ENCODE assay signal across 10 cellular contexts in the genomic region with DNA sequence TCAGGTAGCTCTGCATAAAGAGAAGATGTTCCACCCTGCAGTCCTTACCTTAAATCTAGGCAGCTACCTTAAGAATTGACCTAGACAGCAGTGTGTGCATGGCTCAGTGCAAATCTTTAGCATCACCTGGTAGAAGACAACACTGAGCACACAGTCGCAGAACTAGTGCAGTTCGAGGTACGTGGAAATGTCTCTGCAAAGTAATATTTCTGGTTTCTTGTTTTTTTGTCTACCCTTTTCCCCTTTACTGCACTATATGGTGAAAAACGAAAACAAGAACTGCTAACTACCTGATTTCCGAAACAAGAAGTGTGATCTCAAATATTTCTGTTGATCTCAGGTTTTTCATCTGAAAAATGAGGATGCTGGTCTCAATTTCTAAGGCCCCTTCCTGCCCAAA.
DNase-seq lines count a peak whose midpoint lies in the region; ATAC-seq and TF ChIP-seq lines count a peak whose summit lies in the region.
"Had no signal": no experiment of that assay in that cellular context is flagged by ENCODE, and none has a peak within 500 bp of the region (broad histone marks: within the 10 kb centered on the region; RNA-seq: fewer than 3 reads in every experiment).

No MANE protein-coding gene starts in this region.

- H3K4me1 ChIP-seq in body of pancreas (peaks cover 61% of the 10 kb centered on the region), sigmoid colon (peaks cover 0 to 60% (median 46%) of the 10 kb centered on the region in 4 donors)

- no peak for TF ChIP-seq EP300 in sigmoid colon (IDR thresholded peaks at IDR 0.05)

- no peak for TF ChIP-seq POLR2A in body of pancreas (IDR thresholded peaks at IDR 0.05)
- no peak for TF ChIP-seq POLR2A in sigmoid colon (IDR thresholded peaks at IDR 0.05)

- H3K9me3 ChIP-seq in body of pancreas (no peaks in the 10 kb centered on the region), sigmoid colon (no peaks in the 10 kb centered on the region)

- DNase-seq in GM12865 (ENCODE audit: low read depth) = peak; percentile 76
- no peak for DNase-seq in body of pancreas
- no peak for DNase-seq in sigmoid colon
- no peak for DNase-seq in SIG-M5 treated with dmso at 0.1 percent for 504 hours (lab: John Stamatoyannopoulos, UW; ENCODE audit: unreplicated experiment)
- DNase-seq in GM10266 (ENCODE audit: extremely low spot score) = no peak
- no peak for DNase-seq in effector CD8-positive, alpha-beta T cell (lab: John Stamatoyannopoulos, UW)
- no peak for DNase-seq in caudate nucleus (lab: John Stamatoyannopoulos, UW)
- DNase-seq: NCI-H1105 had no signal

- no peaks in the 10 kb centered on the region for H3K27me3 ChIP-seq in body of pancreas
- no peaks in the 10 kb centered on the region for H3K27me3 ChIP-seq in sigmoid colon

- H3K36me3 ChIP-seq in body of pancreas (replicated peaks in 1 of 2; ENCODE audit: insufficient read depth in 1 of 2, low read depth in 2 of 2) = no peaks in the 10 kb centered on the region
- H3K36me3 ChIP-seq in sigmoid colon = no peaks in the 10 kb centered on the region

- 70 to 74% methylated on average over 5 of the region's 5 CpGs for WGBS in body of pancreas, 2 donors
- WGBS in sigmoid colon, 2 donors = 69 to 85% methylated on average over 5 of the region's 5 CpGs

- H3K4me3 ChIP-seq in GM12865 (ENCODE audit: low read depth, low read length) (peak overlapping the region; percentile 51), body of pancreas (no peak overlapping the region), sigmoid colon (no peak overlapping the region)
- H3K4me3 ChIP-seq: SK-N-MC had no signal

- ATAC-seq in HG03280 (IDR thresholded peaks at IDR 0.05; ENCODE audit: unreplicated experiment) = peak; percentile 35
- no peak for ATAC-seq in body of pancreas

- TF ChIP-seq CTCF in GM12865 (IDR thresholded peaks at IDR 0.05; ENCODE audit: insufficient read depth, low read depth, low read length, missing control alignments) = no peak
- TF ChIP-seq CTCF in body of pancreas (IDR thresholded peaks at IDR 0.05) = no peak
- no peak for TF ChIP-seq CTCF in sigmoid colon (IDR thresholded peaks at IDR 0.05)
- TF ChIP-seq CTCF in GM10266 (IDR thresholded peaks at IDR 0.05; ENCODE audit: control insufficient read depth, insufficient read depth, low read depth, missing control alignments) = no peak

- intact Hi-C loops in body of pancreas (cut with DNase I) (no loop called here), sigmoid colon (cut with DNase I) (no loop called here)

- H3K27ac ChIP-seq in body of pancreas (peak overlapping the region; percentile 73 to 90 (median 84)), sigmoid colon (peak overlapping the region in 3 of 4 donors; percentile 48 to 73 (median 70)), caudate nucleus (ENCODE audit: low read depth, low read length) (no peak overlapping the region)
- H3K27ac ChIP-seq: SK-N-MC had no signal
